ENCODE assay signal across 8 cellular contexts in genomic region chrX:13689519-13690211, GRCh38. TPM values are rescaled to one million over a fixed set of nuclear protein-coding genes. Genes with fewer than 3 reads are reported as not detected.
DNase-seq lines count a peak whose midpoint lies in the region; ATAC-seq, FAIRE-seq and TF ChIP-seq lines count a peak whose summit lies in the region.

No MANE protein-coding gene starts in this region.

- no peak for FAIRE-seq in pancreas (lab: Jason Lieb, UNC)

- ATAC-seq in GM21717 (IDR thresholded peaks at IDR 0.05; ENCODE audit: unreplicated experiment), result peak; percentile 21
- peak in 2 of 4 donors; percentile 20 to 33 for ATAC-seq in pancreas
- ATAC-seq in HG02970 (IDR thresholded peaks at IDR 0.05; ENCODE audit: low FRiP score, unreplicated experiment), result no peak

- no peak for TF ChIP-seq CTCF in fibroblast of lung (conservative IDR thresholded peaks at IDR 0.05 in 1 of 2, IDR thresholded peaks at IDR 0.05 in 1 of 2; ENCODE audit: low read depth in 1 of 2, low read length in 2 of 2)
- TF ChIP-seq CTCF in pancreas (IDR thresholded peaks at IDR 0.05), result no peak

- no peaks in the 10 kb centered on the region for H4K20me1 ChIP-seq in fibroblast of lung (ENCODE audit: control insufficient read depth, extremely low read depth, insufficient read depth, low read length)

- H3K27ac ChIP-seq in fibroblast of lung (ENCODE audit: insufficient read depth, low read length) (peak overlapping the region; percentile 87), pancreas (peak overlapping the region; percentile 90 to 97 (median 94))

- intact Hi-C loops in pancreas (cut with DNase I), result loop anchor here in 1 of 3 donors (10.0 kb wide), 1 partner anchor 45 kb away; the partner anchor contains the start of genes OFD1 and TRAPPC2

- H3K9ac ChIP-seq in fibroblast of lung (ENCODE audit: insufficient read depth, low read length), result peak overlapping the region; percentile 90

- H2AFZ ChIP-seq in fibroblast of lung (ENCODE audit: low read length), result peak overlapping the region; percentile 34

- H3K9me3 ChIP-seq in fibroblast of lung (ENCODE audit: control insufficient read depth, insufficient read depth, low read depth, low read length) (no peaks in the 10 kb centered on the region), pancreas (no peaks in the 10 kb centered on the region)

- peaks cover 46% of the 10 kb centered on the region for H3K79me2 ChIP-seq in fibroblast of lung (ENCODE audit: control insufficient read depth, insufficient read depth, low read length)

- H3K36me3 ChIP-seq in fibroblast of lung (ENCODE audit: control insufficient read depth, insufficient read depth, low read length), result no peaks in the 10 kb centered on the region
- H3K36me3 ChIP-seq in pancreas, result no peaks in the 10 kb centered on the region

- H3K27me3 ChIP-seq in fibroblast of lung (ENCODE audit: control insufficient read depth, insufficient read depth, low read length), result no peaks in the 10 kb centered on the region
- H3K27me3 ChIP-seq in pancreas, result peaks cover 0 to 9% (median 0%) of the 10 kb centered on the region in 4 donors

- peak overlapping the region; percentile 50 to 88 (median 84) for H3K4me3 ChIP-seq in fibroblast of lung (replicated peaks in 1 of 4; ENCODE audit: control extremely low read depth in 1 of 4, insufficient read depth in 1 of 4, low read depth in 3 of 4, low read length in 4 of 4)
- peak overlapping the region; percentile 66 to 78 (median 70) for H3K4me3 ChIP-seq in pancreas

- H3K4me1 ChIP-seq in fibroblast of lung (ENCODE audit: control insufficient read depth, extremely low read depth, insufficient read depth, low read length) (no peaks in the 10 kb centered on the region), pancreas (peaks cover 0 to 19% (median 5%) of the 10 kb centered on the region in 3 donors)

- DNase-seq in AG08396 (ENCODE audit: low spot score), result peak; percentile 23
- DNase-seq in SW480 (ENCODE audit: low spot score), result peak; percentile 30
- peak; percentile 29 to 51 for DNase-seq in fibroblast of lung (ENCODE audit: low read depth in 2 of 2)
- DNase-seq in pancreas, result no peak
- no peak for DNase-seq in UCSD-AML1 (lab: John Stamatoyannopoulos, UW; ENCODE audit: unreplicated experiment)
- DNase-seq in activated gamma-delta T cell (lab: John Stamatoyannopoulos, UW), result no peak

- peak overlapping the region; percentile 85 for H3K4me2 ChIP-seq in fibroblast of lung (ENCODE audit: extremely low read depth, insufficient read depth, low read length)

- 0 to 2% methylated on average over 26 of the region's 26 CpGs for WGBS in pancreas, 2 donors

RNA-seq across cellular contexts. Expression of gene RAB9A, which starts 0.7 kb away (rescaled TPM):
- 30.3 and 40.3 TPM in 2 replicates for total RNA-seq in fibroblast of lung
- 43.1 and 44.2 TPM in 2 replicates for polyA plus RNA-seq in fibroblast of lung
- polyA plus RNA-seq in fibroblast of lung (2012), result 25.8 and 29.2 TPM in 2 replicates
- polyA minus RNA-seq in fibroblast of lung (ENCODE audit: low replicate concordance), result 1.2 and 1.9 TPM in 2 replicates
- total RNA-seq in pancreas, result 10 to 100 TPM; 11.7 to 22.0 (median 16.5) TPM
- 10 to 100 TPM in 1 of 2 donors, 1 to 10 TPM in 1; 8.7 to 18.4 TPM for polyA plus RNA-seq in pancreas

RNA-seq across cellular contexts. Expression of gene TCEANC, which starts 36.7 kb away (rescaled TPM):
- total RNA-seq in fibroblast of lung, result 4.6 and 7.3 TPM in 2 replicates
- polyA plus RNA-seq in fibroblast of lung, result 1.6 and 2.3 TPM in 2 replicates
- polyA plus RNA-seq in fibroblast of lung (2012), result 0.94 and 1.2 TPM in 2 replicates
- 0.59 and 1.7 TPM in 2 replicates for polyA minus RNA-seq in fibroblast of lung (ENCODE audit: low replicate concordance)
- 1 to 10 TPM; 2.0 to 4.6 (median 2.6) TPM for total RNA-seq in pancreas
- 1 to 10 TPM; 2.1 to 2.9 TPM for polyA plus RNA-seq in pancreas

RNA-seq across cellular contexts. Expression of gene TRAPPC2, which starts 44.8 kb away (rescaled TPM):
- total RNA-seq in fibroblast of lung (13.9 and 22.0 TPM in 2 replicates), pancreas (10 to 100 TPM in 2 of 6 donors, 1 to 10 TPM in 4; 6.8 to 13.2 (median 9.4) TPM)
- polyA plus RNA-seq in fibroblast of lung (16.0 TPM in 2 replicates), pancreas (1 to 10 TPM; 4.4 to 6.9 TPM)
- polyA plus RNA-seq in fibroblast of lung (2012), result 7.8 and 9.8 TPM in 2 replicates
- 2.8 and 11.0 TPM in 2 replicates for polyA minus RNA-seq in fibroblast of lung (ENCODE audit: low replicate concordance)

RNA-seq across cellular contexts. Expression of gene OFD1, which starts 44.9 kb away (rescaled TPM):
- 11.3 and 15.5 TPM in 2 replicates for total RNA-seq in fibroblast of lung
- 7.6 and 8.2 TPM in 2 replicates for polyA plus RNA-seq in fibroblast of lung
- polyA plus RNA-seq in fibroblast of lung (2012), result 8.4 and 8.7 TPM in 2 replicates
- polyA minus RNA-seq in fibroblast of lung (ENCODE audit: low replicate concordance), result 4.1 and 4.5 TPM in 2 replicates
- 10 to 100 TPM; 13.1 to 32.9 (median 17.6) TPM for total RNA-seq in pancreas
- polyA plus RNA-seq in pancreas, result 10 to 100 TPM; 54.5 to 91.0 TPM

Comparison
In these comparisons a context has a peak if more than half of its experiments do, and no peak if none do; other contexts are left out.
1. DNase-seq: peak in AG08396 (single experiment), SW480 (single experiment) and fibroblast of lung (2 of 2); none in pancreas (0 of 6), UCSD-AML1 (single experiment) and activated gamma-delta T cell (single experiment).